ENCODE assay signal across 12 cellular contexts in genomic region chr5:119410448-119411170, GRCh38. TPM values are rescaled to one million over a fixed set of nuclear protein-coding genes. Genes with fewer than 3 reads are reported as not detected.
DNase-seq lines count a peak whose midpoint lies in the region; ATAC-seq and TF ChIP-seq lines count a peak whose summit lies in the region.
"Had no signal": no experiment of that assay in that cellular context is flagged by ENCODE, and none has a peak within 500 bp of the region (broad histone marks: within the 10 kb centered on the region; RNA-seq: fewer than 3 reads in every experiment).

No MANE protein-coding gene starts in this region.

- H3K9me2 ChIP-seq in GM23338 (ENCODE audit: insufficient read depth): no peaks in the 10 kb centered on the region

- ATAC-seq in activated T-cell treated with anti-CD3 and anti-CD28 coated beads, Interleukin-2, amount 50 U/mL, for 4 hours: no peak
- ATAC-seq in HG02798 (IDR thresholded peaks at IDR 0.05; ENCODE audit: poor library complexity, unreplicated experiment) (peak; percentile 34), GM23338 (no peak), GM18519 (IDR thresholded peaks at IDR 0.05; ENCODE audit: low FRiP score, unreplicated experiment) (no peak)
- no peak for ATAC-seq in activated naive CD8-positive, alpha-beta T cell treated with anti-CD3 and anti-CD28 coated beads, Interleukin-2, amount 50 U/mL, for 24 hours
- ATAC-seq: Right ventricle myocardium inferior had no signal

- H3K27me3 Mint-ChIP-seq in activated T-cell treated with anti-CD3 and anti-CD28 coated beads, Interleukin-2, amount 50 U/mL, for 4 hours (ENCODE audit: low read depth): no peaks in the 10 kb centered on the region
- no peaks in the 10 kb centered on the region for H3K27me3 Mint-ChIP-seq in activated naive CD8-positive, alpha-beta T cell treated with anti-CD3 and anti-CD28 coated beads, Interleukin-2, amount 50 U/mL, for 24 hours
- peaks cover 2% of the 10 kb centered on the region for H3K27me3 Mint-ChIP-seq in GM23338 (ENCODE audit: insufficient read depth, low read depth, poor library complexity)

- H3F3A ChIP-seq in GM23338 (replicated peaks; ENCODE audit: low read depth): no peaks in the 10 kb centered on the region

- H3K36me3 Mint-ChIP-seq in activated T-cell treated with anti-CD3 and anti-CD28 coated beads, Interleukin-2, amount 50 U/mL, for 4 hours (ENCODE audit: insufficient read depth): no peaks in the 10 kb centered on the region
- H3K36me3 Mint-ChIP-seq in activated naive CD8-positive, alpha-beta T cell treated with anti-CD3 and anti-CD28 coated beads, Interleukin-2, amount 50 U/mL, for 24 hours (ENCODE audit: low read depth): no peaks in the 10 kb centered on the region
- no peaks in the 10 kb centered on the region for H3K36me3 Mint-ChIP-seq in GM23338 (ENCODE audit: low read depth)

- no peak overlapping the region for H3K4me3 ChIP-seq in skin epidermis
- no peak overlapping the region for H3K4me3 ChIP-seq in GM23338

- H3K27ac Mint-ChIP-seq in activated naive CD8-positive, alpha-beta T cell treated with anti-CD3 and anti-CD28 coated beads, Interleukin-2, amount 50 U/mL, for 24 hours: peak overlapping the region; percentile 46
- H3K27ac Mint-ChIP-seq in GM23338: no peak overlapping the region
- H3K27ac Mint-ChIP-seq: WTC11 had no signal

- H3K4me1 Mint-ChIP-seq in activated T-cell treated with anti-CD3 and anti-CD28 coated beads, Interleukin-2, amount 50 U/mL, for 4 hours (ENCODE audit: low read depth): peaks cover 41% of the 10 kb centered on the region
- peaks cover 60% of the 10 kb centered on the region for H3K4me1 Mint-ChIP-seq in activated naive CD8-positive, alpha-beta T cell treated with anti-CD3 and anti-CD28 coated beads, Interleukin-2, amount 50 U/mL, for 24 hours
- peaks cover 10% of the 10 kb centered on the region for H3K4me1 Mint-ChIP-seq in GM23338

- H3K27ac ChIP-seq in skin epidermis: peak overlapping the region in 13 of 21 experiments; percentile 8 to 91 (median 82)
- no peak overlapping the region for H3K27ac ChIP-seq in GM23338 (ENCODE audit: low read depth)

- no peaks in the 10 kb centered on the region for H3K9me3 Mint-ChIP-seq in activated T-cell treated with anti-CD3 and anti-CD28 coated beads, Interleukin-2, amount 50 U/mL, for 4 hours
- no peaks in the 10 kb centered on the region for H3K9me3 Mint-ChIP-seq in activated naive CD8-positive, alpha-beta T cell treated with anti-CD3 and anti-CD28 coated beads, Interleukin-2, amount 50 U/mL, for 24 hours
- H3K9me3 Mint-ChIP-seq in GM23338: no peaks in the 10 kb centered on the region

- 0 out of 2 replicates have a peak, but pooled peaks cover 7% of the 10 kb centered on the region for H3K4me1 ChIP-seq in GM23338 (ENCODE audit: insufficient read depth)

- DNase-seq in activated T-cell treated with anti-CD3 and anti-CD28 coated beads, Interleukin-2, amount 50 U/mL, for 4 hours: no peak
- DNase-seq in activated T-cell treated with anti-CD3 and anti-CD28 coated beads for 4 hours (no peak), GM23338 (ENCODE audit: low spot score) (no peak)
- DNase-seq in activated naive CD8-positive, alpha-beta T cell treated with anti-CD3 and anti-CD28 coated beads, Interleukin-2, amount 50 U/mL, for 24 hours: no peak
- no peak for DNase-seq in stimulated activated naive CD4-positive, alpha-beta T cell (lab: John Stamatoyannopoulos, UW)
- DNase-seq: DMS79, KBM-7 had no signal

- H3K4me2 ChIP-seq in GM23338: no peak overlapping the region

- no peaks in the 10 kb centered on the region for H3K27me3 ChIP-seq in GM23338 (ENCODE audit: insufficient read depth)

- H3K36me3 ChIP-seq in GM23338 (ENCODE audit: insufficient read depth): no peaks in the 10 kb centered on the region

- no peaks in the 10 kb centered on the region for H4K20me1 ChIP-seq in GM23338 (replicated peaks; ENCODE audit: insufficient read depth)

- no peak overlapping the region; the same call in 1 of the 2 replicates for H2AFZ ChIP-seq in GM23338

- H3K79me2 ChIP-seq in GM23338 (replicated peaks; ENCODE audit: insufficient read depth): no peaks in the 10 kb centered on the region

- H3K4me3 Mint-ChIP-seq in activated T-cell treated with anti-CD3 and anti-CD28 coated beads, Interleukin-2, amount 50 U/mL, for 4 hours: peak overlapping the region; percentile 41
- H3K4me3 Mint-ChIP-seq in activated naive CD8-positive, alpha-beta T cell treated with anti-CD3 and anti-CD28 coated beads, Interleukin-2, amount 50 U/mL, for 24 hours: no peak overlapping the region
- H3K4me3 Mint-ChIP-seq in GM23338: no peak overlapping the region
- H3K4me3 Mint-ChIP-seq: WTC11 had no signal

- no peak for TF ChIP-seq CTCF in GM23338 (conservative IDR thresholded peaks at IDR 0.05; ENCODE audit: low read depth in 2 of 2)

TF ChIP-seq in GM23338, 12 proteins besides CTCF, POLR2A, EP300 and RAD21 (continues in another document):
- TF ChIP-seq STAT1 (IDR thresholded peaks at IDR 0.05; ENCODE audit: unreplicated experiment): no peak
- TF ChIP-seq, protein P1, sequence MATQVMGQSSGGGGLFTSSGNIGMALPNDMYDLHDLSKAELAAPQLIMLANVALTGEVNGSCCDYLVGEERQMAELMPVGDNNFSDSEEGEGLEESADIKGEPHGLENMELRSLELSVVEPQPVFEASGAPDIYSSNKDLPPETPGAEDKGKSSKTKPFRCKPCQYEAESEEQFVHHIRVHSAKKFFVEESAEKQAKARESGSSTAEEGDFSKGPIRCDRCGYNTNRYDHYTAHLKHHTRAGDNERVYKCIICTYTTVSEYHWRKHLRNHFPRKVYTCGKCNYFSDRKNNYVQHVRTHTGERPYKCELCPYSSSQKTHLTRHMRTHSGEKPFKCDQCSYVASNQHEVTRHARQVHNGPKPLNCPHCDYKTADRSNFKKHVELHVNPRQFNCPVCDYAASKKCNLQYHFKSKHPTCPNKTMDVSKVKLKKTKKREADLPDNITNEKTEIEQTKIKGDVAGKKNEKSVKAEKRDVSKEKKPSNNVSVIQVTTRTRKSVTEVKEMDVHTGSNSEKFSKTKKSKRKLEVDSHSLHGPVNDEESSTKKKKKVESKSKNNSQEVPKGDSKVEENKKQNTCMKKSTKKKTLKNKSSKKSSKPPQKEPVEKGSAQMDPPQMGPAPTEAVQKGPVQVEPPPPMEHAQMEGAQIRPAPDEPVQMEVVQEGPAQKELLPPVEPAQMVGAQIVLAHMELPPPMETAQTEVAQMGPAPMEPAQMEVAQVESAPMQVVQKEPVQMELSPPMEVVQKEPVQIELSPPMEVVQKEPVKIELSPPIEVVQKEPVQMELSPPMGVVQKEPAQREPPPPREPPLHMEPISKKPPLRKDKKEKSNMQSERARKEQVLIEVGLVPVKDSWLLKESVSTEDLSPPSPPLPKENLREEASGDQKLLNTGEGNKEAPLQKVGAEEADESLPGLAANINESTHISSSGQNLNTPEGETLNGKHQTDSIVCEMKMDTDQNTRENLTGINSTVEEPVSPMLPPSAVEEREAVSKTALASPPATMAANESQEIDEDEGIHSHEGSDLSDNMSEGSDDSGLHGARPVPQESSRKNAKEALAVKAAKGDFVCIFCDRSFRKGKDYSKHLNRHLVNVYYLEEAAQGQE (IDR thresholded peaks at IDR 0.05; ENCODE audit: unreplicated experiment): no peak

RNA-seq across cellular contexts. Expression of gene HSD17B4, which starts 41.7 kb away (rescaled TPM):
- total RNA-seq in activated T-cell treated with anti-CD3 and anti-CD28 coated beads, Interleukin-2, amount 50 U/mL, for 4 hours: 10 to 100 TPM; 59.7 to 74.4 (median 69.7) TPM
- total RNA-seq in GM23338 (2014; rRNA removed; shearing (Covaris generic)): 277 and 326 TPM in 2 replicates
- polyA plus RNA-seq in GM23338 (2016; fragmentation: Nextera tagmentation; extraction: Ambion mirVana): 328 and 332 TPM in 2 replicates

RNA-seq across cellular contexts. Expression of gene TNFAIP8, which starts 54.8 kb away (rescaled TPM):
- 100 to 1,000 TPM; 275 to 314 (median 282) TPM for total RNA-seq in activated T-cell treated with anti-CD3 and anti-CD28 coated beads, Interleukin-2, amount 50 U/mL, for 4 hours
- total RNA-seq in GM23338 (2014; rRNA removed; shearing (Covaris generic)): 29.2 and 30.1 TPM in 2 replicates
- 10.6 and 12.8 TPM in 2 replicates for polyA plus RNA-seq in GM23338 (2016; fragmentation: Nextera tagmentation; extraction: Ambion mirVana)
